ENCODE assay signal across 9 cellular contexts in the genomic region with DNA sequence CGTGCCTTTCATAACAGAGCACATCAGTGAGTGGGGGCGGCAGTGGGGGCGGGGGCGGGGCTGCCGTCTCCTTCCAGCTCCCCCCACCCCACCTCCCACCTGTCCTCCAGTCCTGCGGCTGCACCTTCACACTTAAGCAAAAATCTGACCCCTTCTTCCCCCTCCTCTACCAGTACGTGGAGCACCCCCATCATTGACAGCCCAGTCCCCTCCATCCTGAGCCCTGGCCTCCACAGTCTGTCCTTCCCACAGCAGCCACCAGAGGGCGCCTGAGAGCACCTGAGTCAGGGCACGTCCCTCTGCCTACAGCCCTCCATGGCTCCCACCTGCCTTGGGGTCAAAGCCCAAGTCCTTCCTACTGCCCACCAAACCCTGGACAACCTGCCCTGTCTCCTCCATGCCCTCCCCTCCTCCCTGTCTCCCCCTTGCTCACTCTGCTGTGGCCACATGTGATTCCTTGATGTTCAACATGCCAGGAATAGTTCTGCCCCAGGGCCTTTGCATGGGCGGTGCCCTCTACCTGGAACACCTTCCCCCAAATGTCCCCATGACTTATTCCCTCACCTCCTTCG. TPM values are rescaled to one million over a fixed set of nuclear protein-coding genes. Genes with fewer than 3 reads are reported as not detected.
DNase-seq lines count a peak whose midpoint lies in the region; ATAC-seq, FAIRE-seq and TF ChIP-seq lines count a peak whose summit lies in the region.
"Had no signal": no experiment of that assay in that cellular context is flagged by ENCODE, and none has a peak within 500 bp of the region (broad histone marks: within the 10 kb centered on the region; RNA-seq: fewer than 3 reads in every experiment).

No MANE protein-coding gene starts in this region.

- peaks cover 3% of the 10 kb centered on the region for H3K4me1 ChIP-seq in adipocyte (ENCODE audit: control insufficient read depth, insufficient read depth, low read length)

- DNase-seq in A172 (ENCODE audit: low spot score) (peak; percentile 28), GM18507 (ENCODE audit: extremely low spot score, insufficient read length, low read depth) (no peak), T-helper 17 cell (peak; percentile 38 to 69 (median 41)), adipocyte (ENCODE audit: low read depth) (peak; percentile 55), kidney epithelial cell (ENCODE audit: low read depth) (no peak)
- peak; percentile 46 to 77 (median 57) for DNase-seq in stimulated activated CD4-positive, alpha-beta T cell treated with anti-CD3 and anti-CD28 coated beads, TNF-alpha, amount 100 ng/mL, for 24 hours (ENCODE audit: low read depth in 3 of 3)

- peaks cover 4% of the 10 kb centered on the region for H3K4me1 Mint-ChIP-seq in T-helper 17 cell

- no peak overlapping the region for H3K9ac ChIP-seq in adipocyte (ENCODE audit: low read length)

- ATAC-seq in T-helper 17 cell (peak; percentile 75), GM21576 (IDR thresholded peaks at IDR 0.05; ENCODE audit: unreplicated experiment) (no peak), GM19452 (IDR thresholded peaks at IDR 0.05; ENCODE audit: unreplicated experiment) (no peak)

- H3K27me3 Mint-ChIP-seq in T-helper 17 cell, result peaks cover 11% of the 10 kb centered on the region

- TF ChIP-seq CTCF in kidney epithelial cell (IDR thresholded peaks at IDR 0.05; ENCODE audit: insufficient read depth, low read length, poor library complexity, severe bottlenecking), result peak; percentile 92

- no peaks in the 10 kb centered on the region for H3K9me3 ChIP-seq in T-helper 17 cell (ENCODE audit: control insufficient read depth, low read length, poor library complexity, severe bottlenecking)
- H3K9me3 ChIP-seq in adipocyte (ENCODE audit: control insufficient read depth, low read length), result no peaks in the 10 kb centered on the region

- H3K4me3 Mint-ChIP-seq in T-helper 17 cell, result no peak overlapping the region

- peak; percentile 71 for FAIRE-seq in GM18507 (lab: Jason Lieb, UNC)
- FAIRE-seq: islet of Langerhans had no signal

- no peak overlapping the region for H3K27ac Mint-ChIP-seq in T-helper 17 cell

- H3K27me3 ChIP-seq in adipocyte (replicated peaks; ENCODE audit: control insufficient read depth, insufficient read depth, low read length) (peaks cover 25% of the 10 kb centered on the region), kidney epithelial cell (ENCODE audit: control insufficient read depth, insufficient read depth, low read length) (no peaks in the 10 kb centered on the region)

- H3K36me3 ChIP-seq in adipocyte (ENCODE audit: control insufficient read depth, insufficient read depth, low read length, severe bottlenecking) (no peaks in the 10 kb centered on the region), kidney epithelial cell (ENCODE audit: control insufficient read depth, insufficient read depth, low read length) (no peaks in the 10 kb centered on the region)

- H3K4me3 ChIP-seq in adipocyte (ENCODE audit: low read length) (no peak overlapping the region), kidney epithelial cell (ENCODE audit: low read depth, low read length) (no peak overlapping the region)

- H3K36me3 Mint-ChIP-seq in T-helper 17 cell (ENCODE audit: low read depth), result no peaks in the 10 kb centered on the region

RNA-seq across cellular contexts. Expression of gene EBI3, which starts 4.0 kb away (rescaled TPM):
- total RNA-seq in A172 (2014; rRNA removed; shearing (Covaris generic)), result 6.4 and 8.1 TPM in 2 replicates
- total RNA-seq in T-helper 17 cell, result not detected
- 2.5 and 3.9 TPM in 2 replicates for total RNA-seq in kidney epithelial cell

RNA-seq across cellular contexts. Expression of gene YJU2, which starts 13.5 kb away (rescaled TPM):
- total RNA-seq in A172 (2014; rRNA removed; shearing (Covaris generic)), result 39.6 and 42.4 TPM in 2 replicates
- total RNA-seq in T-helper 17 cell (10 to 100 TPM; 34.9 to 46.1 TPM), kidney epithelial cell (33.0 and 37.2 TPM in 2 replicates)

RNA-seq across cellular contexts. Expression of gene SHD, which starts 45.7 kb away (rescaled TPM):
- 0.24 and 0.53 TPM in 2 replicates for total RNA-seq in A172 (2014; rRNA removed; shearing (Covaris generic))
- total RNA-seq in T-helper 17 cell (not detected), kidney epithelial cell (not detected in 2 replicates)

RNA-seq across cellular contexts. Expression of gene ANKRD24, which starts 50.9 kb away (rescaled TPM):
- 0.41 and 0.53 TPM in 2 replicates for total RNA-seq in A172 (2014; rRNA removed; shearing (Covaris generic))
- under 1 TPM; 0.75 to 0.91 TPM for total RNA-seq in T-helper 17 cell
- total RNA-seq in kidney epithelial cell, result 0.33 and 0.34 TPM in 2 replicates

RNA-seq across cellular contexts. Expression of gene SIRT6, which starts 51.0 kb away (rescaled TPM):
- total RNA-seq in A172 (2014; rRNA removed; shearing (Covaris generic)), result 32.6 and 35.5 TPM in 2 replicates
- 10 to 100 TPM; 18.5 to 21.8 TPM for total RNA-seq in T-helper 17 cell
- 58.8 and 59.2 TPM in 2 replicates for total RNA-seq in kidney epithelial cell

Comparison
In these comparisons a context has a peak if more than half of its experiments do, and no peak if none do; other contexts are left out.
1. DNase-seq: peak in A172 (single experiment), T-helper 17 cell (3 of 3), adipocyte (single experiment) and stimulated activated CD4-positive, alpha-beta T cell treated with anti-CD3 and anti-CD28 coated beads, TNF-alpha, amount 100 ng/mL, for 24 hours (3 of 3); none in GM18507 (single experiment) and kidney epithelial cell (single experiment).